1 cellular context compared by ENCODE assay signal in genomic region chr16:66416136-66416535, GRCh38.
TF ChIP-seq lines count a peak whose summit lies in the region.

No MANE protein-coding gene starts in this region.

TF ChIP-seq in H1, 55 proteins besides CTCF, POLR2A, EP300 and RAD21:
- TF ChIP-seq BRCA1 (IDR thresholded peaks at IDR 0.05; ENCODE audit: low read depth, low read length) (no peak), TBP (IDR thresholded peaks at IDR 0.05; ENCODE audit: low read depth, low read length) (no peak), BCL11A (IDR thresholded peaks at IDR 0.05; ENCODE audit: low read depth in 2 of 2, low read length in 2 of 2) (no peak), ZNF274 (IDR thresholded peaks at IDR 0.05; ENCODE audit: borderline replicate concordance, extremely low read depth, low read length) (no peak), E2F6 (IDR thresholded peaks at IDR 0.05) (no peak)
TF ChIP-seq in H1: peak in this region for 0.
